8 cellular contexts compared by ENCODE assay signal in genomic region chr20:52410182-52410647, GRCh38.
A peak's percentile ranks its signal among the peaks of the same experiment; 100 is the strongest.
DNase-seq lines count a peak whose midpoint lies in the region; ATAC-seq and TF ChIP-seq lines count a peak whose summit lies in the region.

No MANE protein-coding gene starts in this region.

- DNase-seq in GM04503 (ENCODE audit: low read depth) (peak; percentile 55), choroid plexus epithelial cell (ENCODE audit: low read depth) (peak; percentile 79), NCI-H146 treated with DMSO at 0.1 percent for 48 hours (lab: John Stamatoyannopoulos, UW; ENCODE audit: unreplicated experiment) (no peak), GM10266 (ENCODE audit: extremely low spot score) (no peak)
- peak; percentile 37 for DNase-seq in activated CD4-positive, alpha-beta T cell treated with anti-CD3 and anti-CD28 coated beads for 1 hour
- peak; percentile 35 for DNase-seq in stimulated activated CD4-positive, alpha-beta T cell treated with anti-CD3 and anti-CD28 coated beads, Interleukin-15, amount 100 ng/mL, for 24 hours

- H3K4me3 ChIP-seq in choroid plexus epithelial cell (ENCODE audit: low read depth, low read length), result no peak overlapping the region

- ATAC-seq in HG03025 (IDR thresholded peaks at IDR 0.05; ENCODE audit: low FRiP score, unreplicated experiment) (no peak), HG03135 (IDR thresholded peaks at IDR 0.05; ENCODE audit: unreplicated experiment) (no peak)

- TF ChIP-seq CTCF in choroid plexus epithelial cell (conservative IDR thresholded peaks at IDR 0.05; ENCODE audit: low read depth, low read length) (no peak), GM10266 (IDR thresholded peaks at IDR 0.05; ENCODE audit: control insufficient read depth, insufficient read depth, low read depth, missing control alignments) (no peak)

Comparison
In these comparisons a context has a peak if more than half of its experiments do, and no peak if none do; other contexts are left out.
1. DNase-seq: peak in GM04503 (single experiment), activated CD4-positive, alpha-beta T cell treated with anti-CD3 and anti-CD28 coated beads for 1 hour (single experiment), choroid plexus epithelial cell (single experiment) and stimulated activated CD4-positive, alpha-beta T cell treated with anti-CD3 and anti-CD28 coated beads, Interleukin-15, amount 100 ng/mL, for 24 hours (single experiment); none in NCI-H146 treated with DMSO at 0.1 percent for 48 hours (single experiment) and GM10266 (single experiment).